In the genomic region with DNA sequence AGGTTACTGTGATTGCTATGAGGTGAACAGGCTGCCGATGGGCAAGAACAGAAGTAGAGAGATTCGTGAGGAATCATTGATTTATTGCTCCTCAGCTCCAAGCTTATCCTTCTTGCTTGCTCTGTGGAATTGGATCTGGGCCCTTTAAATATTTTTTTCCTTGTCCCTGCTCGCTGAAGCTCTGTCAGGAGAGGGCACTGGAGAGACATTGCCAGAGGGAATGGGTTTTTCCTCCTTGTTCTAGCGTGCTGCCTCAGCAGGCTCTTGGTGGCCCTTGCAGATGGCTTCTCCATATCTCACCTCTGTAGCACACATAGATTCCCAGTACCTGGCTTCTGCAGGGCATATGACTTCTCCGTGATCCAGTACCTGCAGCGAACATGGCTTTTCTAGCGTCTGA, we compare ENCODE assay signal across 15 cellular contexts.
DNase-seq lines count a peak whose midpoint lies in the region; ATAC-seq, FAIRE-seq and TF ChIP-seq lines count a peak whose summit lies in the region.
"Had no signal": no experiment of that assay in that cellular context is flagged by ENCODE, and none has a peak within 500 bp of the region (broad histone marks: within the 10 kb centered on the region; RNA-seq: fewer than 3 reads in every experiment).

No MANE protein-coding gene starts in this region.

- TF ChIP-seq RAD21 in HepG2 (CRISPR knock-in tag; IDR thresholded peaks at IDR 0.05) = no peak

- WGBS in HepG2 (ENCODE audit: low lambda C conversion rate) = 18% methylated on average over 4 of the region's 7 CpGs

- H3K4me1 ChIP-seq in astrocyte (ENCODE audit: insufficient read depth, low read length) (no peaks in the 10 kb centered on the region), HepG2 (ENCODE audit: insufficient read depth, low read length) (no peaks in the 10 kb centered on the region)
- H3K4me1 ChIP-seq: colonic mucosa, gastrocnemius medialis, Peyer's patch, thyroid gland had no signal

- H3K9ac ChIP-seq in astrocyte (ENCODE audit: low read length) (no peak overlapping the region), HepG2 (ENCODE audit: insufficient read depth, low read depth, low read length) (no peak overlapping the region)

- no peak overlapping the region for H3K27ac ChIP-seq in astrocyte (ENCODE audit: low read depth, low read length)
- H3K27ac ChIP-seq in HepG2 (ENCODE audit: extremely low read length, insufficient read depth, low read length) = no peak overlapping the region
- H3K27ac ChIP-seq: colonic mucosa, gastrocnemius medialis, Peyer's patch, thyroid gland had no signal

- no peak for TF ChIP-seq POLR2A in HepG2 (IDR thresholded peaks at IDR 0.05; ENCODE audit: insufficient read depth in 1 of 2, low read depth in 2 of 2, low read length in 2 of 2)
- no peak for TF ChIP-seq POLR2A in erythroblast (IDR thresholded peaks at IDR 0.05; ENCODE audit: low read length)

- peaks cover 5% of the 10 kb centered on the region for H3K4me1 Mint-ChIP-seq in astrocyte (ENCODE audit: low read depth, unreplicated experiment)
- H3K4me1 Mint-ChIP-seq: activated naive CD8-positive, alpha-beta T cell treated with anti-CD3 and anti-CD28 coated beads for 36 hours; naive B cell had no signal

- POLR2A ChIA-PET in HepG2 (lab: Yijun Ruan, JAX) = no interaction called here

- in situ Hi-C loops in HepG2 (cut with HindIII; ENCODE audit: extremely low pct_ligation_motif_present, low pct_unique_long_range_greater_than_20kb) = no loop called here

- no TSS peak for BruUV-seq in HepG2 (replicated peaks; lab: Mats Ljungman, UMichigan)

- TF ChIP-seq CTCF in astrocyte (IDR thresholded peaks at IDR 0.05; ENCODE audit: insufficient read depth, low read depth, low read length) (peak; percentile 11), HepG2 (CRISPR knock-in tag; IDR thresholded peaks at IDR 0.05) (peak; percentile 52)

- H3K27me3 ChIP-seq in astrocyte (ENCODE audit: insufficient read depth, low read length) (no peaks in the 10 kb centered on the region), HepG2 (ENCODE audit: control insufficient read depth in 1 of 2, insufficient read depth in 2 of 2, low read length in 2 of 2) (no peaks in the 10 kb centered on the region)
- H3K27me3 ChIP-seq: colonic mucosa, gastrocnemius medialis, Peyer's patch, thyroid gland had no signal

- H3K4me3 Mint-ChIP-seq in astrocyte (ENCODE audit: unreplicated experiment) = no peak overlapping the region
- H3K4me3 Mint-ChIP-seq: activated naive CD8-positive, alpha-beta T cell treated with anti-CD3 and anti-CD28 coated beads for 36 hours had no signal

- CTCF ChIA-PET in HepG2 (lab: Yijun Ruan, JAX; ENCODE audit: low intra/inter-chr PET ratio, low total read pairs) = no interaction called here

- FAIRE-seq in astrocyte (lab: Jason Lieb, UNC) (no peak), HepG2 (lab: Jason Lieb, UNC) (no peak)
- FAIRE-seq: islet of Langerhans had no signal

- no peak overlapping the region for H3K4me3 ChIP-seq in astrocyte (ENCODE audit: insufficient read depth, low read depth, low read length)
- H3K4me3 ChIP-seq in HepG2 (replicated peaks in 1 of 3; ENCODE audit: insufficient read depth in 1 of 3, low read depth in 2 of 3, low read length in 3 of 3) = no peak overlapping the region
- H3K4me3 ChIP-seq: colonic mucosa, gastrocnemius medialis, Peyer's patch, thyroid gland had no signal

- H3K4me2 ChIP-seq in astrocyte (ENCODE audit: low read length) (no peak overlapping the region), HepG2 (ENCODE audit: low read depth, low read length) (no peak overlapping the region)

- intact Hi-C loops in HepG2 (cut with micrococcal nuclease; ENCODE audit: unreplicated experiment) = no loop called here

- H4K20me1 ChIP-seq in astrocyte (ENCODE audit: insufficient read depth, low read length) = no peaks in the 10 kb centered on the region
- H4K20me1 ChIP-seq in HepG2 (ENCODE audit: insufficient read depth, low read length) = no peaks in the 10 kb centered on the region

- no peaks in the 10 kb centered on the region for H3K9me3 Mint-ChIP-seq in astrocyte (ENCODE audit: unreplicated experiment)
- H3K9me3 Mint-ChIP-seq: activated naive CD8-positive, alpha-beta T cell treated with anti-CD3 and anti-CD28 coated beads for 36 hours had no signal

- H2AFZ ChIP-seq in astrocyte (ENCODE audit: low read depth, low read length) = no peak overlapping the region
- no peak overlapping the region for H2AFZ ChIP-seq in HepG2 (ENCODE audit: low read length)

- H3K36me3 ChIP-seq in astrocyte (ENCODE audit: insufficient read depth, low read length) (no peaks in the 10 kb centered on the region), HepG2 (replicated peaks in 1 of 2; ENCODE audit: control insufficient read depth in 1 of 2, insufficient read depth in 2 of 2, low read length in 2 of 2) (no peaks in the 10 kb centered on the region)
- H3K36me3 ChIP-seq: colonic mucosa, gastrocnemius medialis, Peyer's patch, thyroid gland had no signal

- no peak overlapping the region for H3K27ac Mint-ChIP-seq in astrocyte (ENCODE audit: unreplicated experiment)
- H3K27ac Mint-ChIP-seq: activated naive CD8-positive, alpha-beta T cell treated with anti-CD3 and anti-CD28 coated beads for 36 hours; naive B cell had no signal

- peak; percentile 21 for DNase-seq in DMS53 (lab: John Stamatoyannopoulos, UW)
- DNase-seq in DMS53 treated with DMSO at 0.1 percent for 48 hours (lab: John Stamatoyannopoulos, UW; ENCODE audit: unreplicated experiment) = no peak
- DNase-seq in HT-29 (ENCODE audit: low spot score) = peak; percentile 55
- DNase-seq in astrocyte (ENCODE audit: low read depth) = no peak
- DNase-seq in HepG2 (ENCODE audit: low spot score) = no peak
- no peak for DNase-seq in erythroblast (lab: John Stamatoyannopoulos, UW)
- no peak for DNase-seq in AML-193 (lab: John Stamatoyannopoulos, UW)
- DNase-seq: activated naive CD8-positive, alpha-beta T cell treated with anti-CD3 and anti-CD28 coated beads for 36 hours; colonic mucosa; gastrocnemius medialis; naive B cell; Peyer's patch; thyroid gland had no signal

- ATAC-seq in HepG2 (no peak; the same call in 2 of the 3 replicates), GM21447 (IDR thresholded peaks at IDR 0.05; ENCODE audit: unreplicated experiment) (no peak)
- ATAC-seq: gastrocnemius medialis had no signal

- H3K9me3 ChIP-seq in astrocyte (ENCODE audit: insufficient read depth, low read depth, low read length) (no peaks in the 10 kb centered on the region), HepG2 (ENCODE audit: low read length) (no peaks in the 10 kb centered on the region)
- H3K9me3 ChIP-seq: colonic mucosa, gastrocnemius medialis, Peyer's patch, thyroid gland had no signal

- H3K27me3 Mint-ChIP-seq in astrocyte (ENCODE audit: low read depth, unreplicated experiment) = peaks cover 3% of the 10 kb centered on the region

- H3K36me3 Mint-ChIP-seq in astrocyte (ENCODE audit: low read depth, unreplicated experiment) = no peaks in the 10 kb centered on the region
- H3K36me3 Mint-ChIP-seq: activated naive CD8-positive, alpha-beta T cell treated with anti-CD3 and anti-CD28 coated beads for 36 hours; naive B cell had no signal

- TF ChIP-seq EP300 in HepG2 (IDR thresholded peaks at IDR 0.05; ENCODE audit: low read depth in 2 of 2, low read length in 2 of 2) (no peak), HepG2 (CRISPR knock-in tag; IDR thresholded peaks at IDR 0.05; ENCODE audit: borderline replicate concordance) (no peak)

- H3K79me2 ChIP-seq in astrocyte (ENCODE audit: insufficient read depth, low read length) (no peaks in the 10 kb centered on the region), HepG2 (ENCODE audit: insufficient read depth, low read length) (no peaks in the 10 kb centered on the region)

TF ChIP-seq in HepG2, 621 proteins besides CTCF, POLR2A, EP300 and RAD21:
- TF ChIP-seq STAG1 (CRISPR knock-in tag; IDR thresholded peaks at IDR 0.05) = peak; percentile 65
- no peak for TF ChIP-seq SSRP1 (CRISPR knock-in tag; IDR thresholded peaks at IDR 0.05)
- TF ChIP-seq HDAC2 (CRISPR knock-in tag; IDR thresholded peaks at IDR 0.05) = no peak

Comparison
In these comparisons a context has a peak if more than half of its experiments do, and no peak if none do; other contexts are left out.
1. DNase-seq: peak in DMS53 (single experiment) and HT-29 (single experiment); none in DMS53 treated with DMSO at 0.1 percent for 48 hours (single experiment), astrocyte (single experiment), HepG2 (single experiment), erythroblast (0 of 2) and AML-193 (0 of 2).